In genomic region chr2:238521002-238521401, GRCh38 we compare ENCODE assay signal across 1 cellular context.
A peak's percentile ranks its signal among the peaks of the same experiment; 100 is the strongest.
TF ChIP-seq lines count a peak whose summit lies in the region.

No MANE protein-coding gene starts in this region.

TF ChIP-seq in HepG2, 621 proteins besides CTCF, POLR2A, EP300 and RAD21:
- TF ChIP-seq THAP7 (CRISPR knock-in tag; IDR thresholded peaks at IDR 0.05), result no peak
- no peak for TF ChIP-seq KMT2A (CRISPR knock-in tag; IDR thresholded peaks at IDR 0.05)
- peak; percentile 55 for TF ChIP-seq CREB1 (IDR thresholded peaks at IDR 0.05)
- TF ChIP-seq CREB1 (CRISPR knock-in tag; IDR thresholded peaks at IDR 0.05), result no peak
- 0 out of 2 replicates have a peak, but pooled peaks have one; percentile 26 for TF ChIP-seq NONO (IDR thresholded peaks at IDR 0.05)
- no peak for TF ChIP-seq NONO (CRISPR knock-in tag; conservative IDR thresholded peaks at IDR 0.05)
- TF ChIP-seq NFRKB (IDR thresholded peaks at IDR 0.05), result 0 out of 2 replicates have a peak, but pooled peaks have one; percentile 18
- TF ChIP-seq MYNN (CRISPR knock-in tag; IDR thresholded peaks at IDR 0.05; ENCODE audit: low read depth), result no peak
- no peak for TF ChIP-seq HDAC6 (IDR thresholded peaks at IDR 0.05; ENCODE audit: low read depth, low read length)
- TF ChIP-seq, protein P1, sequence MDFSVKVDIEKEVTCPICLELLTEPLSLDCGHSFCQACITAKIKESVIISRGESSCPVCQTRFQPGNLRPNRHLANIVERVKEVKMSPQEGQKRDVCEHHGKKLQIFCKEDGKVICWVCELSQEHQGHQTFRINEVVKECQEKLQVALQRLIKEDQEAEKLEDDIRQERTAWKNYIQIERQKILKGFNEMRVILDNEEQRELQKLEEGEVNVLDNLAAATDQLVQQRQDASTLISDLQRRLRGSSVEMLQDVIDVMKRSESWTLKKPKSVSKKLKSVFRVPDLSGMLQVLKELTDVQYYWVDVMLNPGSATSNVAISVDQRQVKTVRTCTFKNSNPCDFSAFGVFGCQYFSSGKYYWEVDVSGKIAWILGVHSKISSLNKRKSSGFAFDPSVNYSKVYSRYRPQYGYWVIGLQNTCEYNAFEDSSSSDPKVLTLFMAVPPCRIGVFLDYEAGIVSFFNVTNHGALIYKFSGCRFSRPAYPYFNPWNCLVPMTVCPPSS (IDR thresholded peaks at IDR 0.05), result peak; percentile 62; the same call in 1 of the 2 replicates
TF ChIP-seq in HepG2: peak in this region for 4.
